Comparison of ENCODE assay signal across 8 cellular contexts in genomic region chr14:24300326-24300980, GRCh38. TPM values are rescaled to one million over a fixed set of nuclear protein-coding genes. Genes with fewer than 3 reads are reported as not detected.
DNase-seq lines count a peak whose midpoint lies in the region; ATAC-seq, FAIRE-seq and TF ChIP-seq lines count a peak whose summit lies in the region.

No MANE protein-coding gene starts in this region.

- no peaks in the 10 kb centered on the region for H3K9me3 ChIP-seq in DND-41 (ENCODE audit: insufficient read depth, low read length, severe bottlenecking)
- no peaks in the 10 kb centered on the region for H3K9me3 ChIP-seq in RWPE2 (ENCODE audit: severe bottlenecking)
- no peaks in the 10 kb centered on the region for H3K9me3 ChIP-seq in esophagus squamous epithelium
- H3K9me3 ChIP-seq in parathyroid adenoma (ENCODE audit: control insufficient read depth, low read length), result no peaks in the 10 kb centered on the region

- ATAC-seq in DND-41 (ENCODE audit: insufficient read depth, low read depth), result no peak
- no peak for ATAC-seq in RWPE2 (ENCODE audit: low read depth)

- H3K4me1 ChIP-seq in DND-41 (ENCODE audit: insufficient read depth, low read length) (peaks cover 51% of the 10 kb centered on the region), RWPE2 (ENCODE audit: insufficient read depth, poor library complexity, severe bottlenecking) (peaks cover 23% of the 10 kb centered on the region), esophagus squamous epithelium (peaks cover 20 to 59% (median 25%) of the 10 kb centered on the region in 3 donors), parathyroid adenoma (peaks cover 8% of the 10 kb centered on the region)

- H4K20me1 ChIP-seq in DND-41 (ENCODE audit: insufficient read depth, low read length), result peaks cover 5% of the 10 kb centered on the region; the same call in 1 of the 2 replicates

- TF ChIP-seq POLR2A in esophagus squamous epithelium (IDR thresholded peaks at IDR 0.05), result no peak

- H3K79me2 ChIP-seq in DND-41 (ENCODE audit: insufficient read depth, low read length), result peaks cover 31% of the 10 kb centered on the region
- peaks cover 8% of the 10 kb centered on the region for H3K79me2 ChIP-seq in parathyroid adenoma

- in situ Hi-C loops in ACHN (cut with HindIII; ENCODE audit: low pct_ligation_motif_present, low pct_unique_long_range_greater_than_20kb, low sequenced_read_pairs), result no loop called here

- WGBS in esophagus squamous epithelium, 2 donors, result 21 to 30% methylated on average over 11 to 14 of the region's 16 CpGs

- TF ChIP-seq CTCF in DND-41 (IDR thresholded peaks at IDR 0.05; ENCODE audit: borderline replicate concordance, extremely low read depth, low read length, poor library complexity, severe bottlenecking) (no peak), RWPE2 (IDR thresholded peaks at IDR 0.05; ENCODE audit: poor library complexity, severe bottlenecking) (no peak), esophagus squamous epithelium (IDR thresholded peaks at IDR 0.05) (no peak), parathyroid adenoma (IDR thresholded peaks at IDR 0.05) (no peak)

- peak overlapping the region; percentile 73 for H3K9ac ChIP-seq in DND-41 (ENCODE audit: low read depth, low read length)
- no peak overlapping the region for H3K9ac ChIP-seq in parathyroid adenoma

- no peaks in the 10 kb centered on the region for H3K27me3 ChIP-seq in DND-41 (ENCODE audit: insufficient read depth, low read length, poor library complexity)
- no peaks in the 10 kb centered on the region for H3K27me3 ChIP-seq in RWPE2 (ENCODE audit: insufficient read depth, poor library complexity, severe bottlenecking)
- no peaks in the 10 kb centered on the region for H3K27me3 ChIP-seq in esophagus squamous epithelium
- H3K27me3 ChIP-seq in parathyroid adenoma (ENCODE audit: control insufficient read depth, insufficient read depth, low read length), result no peaks in the 10 kb centered on the region

- peak overlapping the region; percentile 94 for H3K4me2 ChIP-seq in DND-41 (ENCODE audit: insufficient read depth, low read length)
- peak overlapping the region; percentile 94 for H3K4me2 ChIP-seq in parathyroid adenoma (ENCODE audit: low read length)

- intact Hi-C loops in esophagus squamous epithelium (cut with DNase I), result no loop called here

- DNase-seq in DND-41 (no peak), RWPE2 (ENCODE audit: low spot score) (no peak), esophagus squamous epithelium (lab: John Stamatoyannopoulos, UW) (no peak), ACHN (no peak), NCI-H2107 (lab: John Stamatoyannopoulos, UW) (no peak), GM19239 (ENCODE audit: insufficient read length, low spot score) (no peak)
- DNase-seq in stimulated activated CD4-positive, alpha-beta T cell treated with anti-CD3 and anti-CD28 coated beads, Interleukin-4, amount 100 ng/mL, for 4 hours, result no peak

- peaks cover 58% of the 10 kb centered on the region for H3K36me3 ChIP-seq in DND-41 (ENCODE audit: insufficient read depth, low read length)
- H3K36me3 ChIP-seq in RWPE2 (ENCODE audit: low read depth), result peaks cover 79% of the 10 kb centered on the region
- peaks cover 16 to 64% (median 33%) of the 10 kb centered on the region in 3 donors for H3K36me3 ChIP-seq in esophagus squamous epithelium
- no peaks in the 10 kb centered on the region for H3K36me3 ChIP-seq in parathyroid adenoma (ENCODE audit: control insufficient read depth, insufficient read depth, low read length)

- no peak for FAIRE-seq in GM19239 (lab: Jason Lieb, UNC)

- H2AFZ ChIP-seq in DND-41 (ENCODE audit: low read depth, low read length), result peak overlapping the region; percentile 97
- H2AFZ ChIP-seq in parathyroid adenoma, result peak overlapping the region; percentile 88

- H3K4me3 ChIP-seq in DND-41 (ENCODE audit: low read depth in 1 of 2, low read length in 2 of 2) (peak overlapping the region; percentile 50 to 95; a peak in 3 of 4 replicates), RWPE2 (ENCODE audit: severe bottlenecking) (peak overlapping the region; percentile 83), esophagus squamous epithelium (peak overlapping the region; percentile 60 to 92 (median 87)), parathyroid adenoma (ENCODE audit: low read depth, low read length) (peak overlapping the region; percentile 85)

- H3K27ac ChIP-seq in DND-41 (ENCODE audit: low read length), result peak overlapping the region; percentile 79
- peak overlapping the region; percentile 81 for H3K27ac ChIP-seq in RWPE2 (ENCODE audit: poor library complexity, severe bottlenecking)
- peak overlapping the region; percentile 94 to 97 (median 96) for H3K27ac ChIP-seq in esophagus squamous epithelium
- no peak overlapping the region for H3K27ac ChIP-seq in parathyroid adenoma

RNA-seq across cellular contexts. Expression of gene NOP9, which starts 0.8 kb away (rescaled TPM):
- total RNA-seq in esophagus squamous epithelium, result 10 to 100 TPM; 18.0 to 29.8 (median 25.0) TPM

RNA-seq across cellular contexts. Expression of gene DHRS1, which starts 0.9 kb away (rescaled TPM):
- total RNA-seq in esophagus squamous epithelium, result 100 to 1,000 TPM in 2 of 4 donors, 10 to 100 TPM in 2; 81.6 to 164 (median 101) TPM

RNA-seq across cellular contexts. Expression of gene CIDEB, which starts 7.3 kb away (rescaled TPM):
- total RNA-seq in esophagus squamous epithelium, result 10 to 100 TPM; 18.3 to 41.4 (median 30.4) TPM

RNA-seq across cellular contexts. Expression of gene LTB4R2, which starts 9.5 kb away (rescaled TPM):
- 100 to 1,000 TPM in 3 of 4 donors, 10 to 100 TPM in 1; 66.0 to 169 (median 123) TPM for total RNA-seq in esophagus squamous epithelium

RNA-seq across cellular contexts. Expression of gene LTB4R, which starts 10.8 kb away (rescaled TPM):
- total RNA-seq in esophagus squamous epithelium, result 10 to 100 TPM; 47.9 to 99.9 (median 85.4) TPM
